In genomic region chr2:236008857-236009256, GRCh38 we compare ENCODE assay signal across 26 cellular contexts.
"Had no signal": no experiment of that assay in that cellular context is flagged by ENCODE, and none has a peak within 500 bp of the region (broad histone marks: within the 10 kb centered on the region; RNA-seq: fewer than 3 reads in every experiment).

No MANE protein-coding gene starts in this region.

- ATAC-seq: stimulated activated effector memory CD8-positive, alpha-beta T cell treated with anti-CD3 and anti-CD28 coated beads, Interleukin-12 subunit alpha, Interleukin-12 subunit beta, amount 100 ng/mL, for 72 hours; stimulated activated memory B cell treated with anti-CD40 and anti-IgM and Interleukin-4, amounts not matched to agents 10 μg/mL and 1 μg/mL and 100 μg/mL, for 72 hours; stimulated activated naive B cell treated with anti-CD40 and anti-IgM and Interleukin-4, amounts not matched to agents 10 μg/mL and 1 μg/mL and 100 μg/mL, for 72 hours; stimulated activated naive CD8-positive, alpha-beta T cell treated with anti-CD3 and anti-CD28 coated beads, Interleukin-15, amount 100 ng/mL, for 72 hours; stimulated activated naive CD8-positive, alpha-beta T cell treated with anti-CD3 and anti-CD28 coated beads, Interleukin-15, Interleukin-2, amounts not matched to agents 100 U/mL and 50 U/mL, for 24 hours; upper lobe of right lung had no signal

- H3K27ac ChIP-seq: stomach, suprapubic skin, testis, thoracic aorta, thyroid gland, tibial artery, tibial nerve, transverse colon, upper lobe of left lung, upper lobe of right lung, uterus, vagina had no signal

- FAIRE-seq: urothelium cell line had no signal

- H3K36me3 ChIP-seq: suprapubic skin, thoracic aorta, thyroid gland, transverse colon, upper lobe of left lung, upper lobe of right lung, uterus, vagina had no signal

- H3K4me3 ChIP-seq: stomach, suprapubic skin, testis, thoracic aorta, thyroid gland, tibial artery, tibial nerve, transverse colon, upper lobe of left lung, upper lobe of right lung, uterus, vagina had no signal

- H3K9me3 ChIP-seq: stomach, suprapubic skin, testis, thoracic aorta, thyroid gland, tibial artery, tibial nerve, transverse colon, upper lobe of left lung, upper lobe of right lung, uterus, vagina had no signal

- H3K4me1 ChIP-seq: stomach, suprapubic skin, testis, thyroid gland, tibial artery, transverse colon, upper lobe of left lung, upper lobe of right lung, uterus, vagina had no signal

- DNase-seq: stimulated activated CD4-positive, alpha-beta T cell treated with anti-CD3 and anti-CD28 coated beads, Interleukin-2, amount 100 ng/mL, for 48 hours; stimulated activated CD4-positive, alpha-beta T cell treated with anti-CD3 and anti-CD28 coated beads, Interleukin-4, amount 100 ng/mL, for 1 hour; stimulated activated CD4-positive, alpha-beta T cell treated with anti-CD3 and anti-CD28 coated beads, Interleukin-4, amount 100 ng/mL, for 24 hours; stimulated activated CD4-positive, alpha-beta T cell treated with anti-CD3 and anti-CD28 coated beads, Interleukin-4, amount 100 ng/mL, for 4 hours; stimulated activated CD8-positive, alpha-beta memory T cell treated with anti-CD3 and anti-CD28 coated beads, Interleukin-4, amount 100 ng/mL, for 48 hours; stimulated activated naive B cell treated with anti-CD40 and anti-IgM and Interleukin-4, amounts not matched to agents 10 μg/mL and 1 μg/mL and 100 μg/mL, for 72 hours; stimulated activated naive CD4-positive, alpha-beta T cell; stimulated activated naive CD4-positive, alpha-beta T cell treated with Interleukin-2 at 50 U/mL for 16 hours; stimulated activated naive CD8-positive, alpha-beta T cell treated with anti-CD3 and anti-CD28 coated beads, Interleukin-15, amount 100 ng/mL, for 72 hours; stimulated activated naive CD8-positive, alpha-beta T cell treated with anti-CD3 and anti-CD28 coated beads, Interleukin-15, Interleukin-2, amounts not matched to agents 100 U/mL and 50 U/mL, for 24 hours; stomach; testis; thyroid gland; tibial artery; transverse colon; trophoblast cell; upper lobe of left lung; upper lobe of right lung; uterus had no signal

- H3K27me3 ChIP-seq: stomach, suprapubic skin, testis, thyroid gland, tibial artery, tibial nerve, transverse colon, upper lobe of left lung, upper lobe of right lung, uterus, vagina had no signal
